Comparison of ENCODE assay signal across 2 cellular contexts in genomic region chr6:38852215-38852614, GRCh38.
TF ChIP-seq lines count a peak whose summit lies in the region.

No MANE protein-coding gene starts in this region.

TF ChIP-seq in GM23338, 12 proteins besides CTCF, POLR2A, EP300 and RAD21 (continued from another document):
- TF ChIP-seq ZNF462 (CRISPR knock-in tag; IDR thresholded peaks at IDR 0.05) (no peak), CREB1 (CRISPR knock-in tag; IDR thresholded peaks at IDR 0.05; ENCODE audit: low read depth) (no peak), ETS1 (IDR thresholded peaks at IDR 0.05) (no peak), ZNF331 (CRISPR knock-in tag; IDR thresholded peaks at IDR 0.05; ENCODE audit: low read depth) (no peak), ZNF114 (CRISPR knock-in tag; IDR thresholded peaks at IDR 0.05) (no peak), EZH2 (IDR thresholded peaks at IDR 0.05; ENCODE audit: low read depth, unreplicated experiment) (no peak)

TF ChIP-seq in WTC11, 78 proteins besides CTCF, POLR2A, EP300 and RAD21 (continued from another document):
- TF ChIP-seq ZNF423 (CRISPR knock-in tag; IDR thresholded peaks at IDR 0.05) (no peak), CREB1 (CRISPR knock-in tag; IDR thresholded peaks at IDR 0.05) (no peak), TEAD1 (CRISPR knock-in tag; IDR thresholded peaks at IDR 0.05) (no peak), ZSCAN18 (CRISPR knock-in tag; IDR thresholded peaks at IDR 0.05) (no peak), USF1 (CRISPR knock-in tag; IDR thresholded peaks at IDR 0.05) (no peak), FOXJ3 (CRISPR knock-in tag; IDR thresholded peaks at IDR 0.05; ENCODE audit: borderline replicate concordance) (no peak), ZNF281 (CRISPR knock-in tag; IDR thresholded peaks at IDR 0.05) (no peak), ZNF219 (CRISPR knock-in tag; IDR thresholded peaks at IDR 0.05; ENCODE audit: borderline replicate concordance) (no peak)
